Comparison of ENCODE assay signal across 1 cellular context in the genomic region with DNA sequence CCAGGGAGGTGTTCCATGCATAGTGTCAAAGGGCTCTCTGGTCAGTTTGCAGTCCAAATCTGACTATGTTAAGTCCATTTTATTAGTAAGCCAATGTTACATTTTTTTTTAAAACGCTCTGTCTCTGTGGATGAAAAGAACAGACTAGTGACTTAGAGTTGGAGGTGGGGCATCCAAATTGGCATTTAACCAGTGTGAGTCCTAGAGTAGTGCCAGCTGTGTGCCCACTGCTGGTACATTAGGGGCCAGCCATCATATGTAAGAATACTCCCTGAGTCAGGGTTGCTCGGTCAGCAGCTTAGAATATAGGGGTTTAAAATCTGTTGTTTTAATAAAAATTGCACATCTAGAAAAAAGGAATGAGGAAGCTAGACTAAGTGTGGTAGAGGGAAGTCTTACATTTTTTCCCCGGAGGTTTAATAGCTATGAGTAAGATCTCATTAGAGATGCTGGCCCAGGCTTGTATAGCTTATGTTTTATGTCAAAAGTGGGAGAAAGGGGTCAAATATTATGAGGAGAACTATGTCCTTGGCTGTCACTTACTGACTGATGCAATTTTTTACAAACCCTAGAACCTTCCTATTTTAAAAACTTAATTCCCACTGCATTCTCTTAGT.
TF ChIP-seq lines count a peak whose summit lies in the region.

No MANE protein-coding gene starts in this region.

TF ChIP-seq in IMR-90, 13 proteins besides CTCF, POLR2A, EP300 and RAD21:
- TF ChIP-seq CHD1 (IDR thresholded peaks at IDR 0.05; ENCODE audit: low read depth, low read length) (no peak), MAFK (IDR thresholded peaks at IDR 0.05; ENCODE audit: low read depth, low read length) (no peak), NFE2L2 (IDR thresholded peaks at IDR 0.05; ENCODE audit: low read depth, low read length) (no peak)
- TF ChIP-seq, protein P1, sequence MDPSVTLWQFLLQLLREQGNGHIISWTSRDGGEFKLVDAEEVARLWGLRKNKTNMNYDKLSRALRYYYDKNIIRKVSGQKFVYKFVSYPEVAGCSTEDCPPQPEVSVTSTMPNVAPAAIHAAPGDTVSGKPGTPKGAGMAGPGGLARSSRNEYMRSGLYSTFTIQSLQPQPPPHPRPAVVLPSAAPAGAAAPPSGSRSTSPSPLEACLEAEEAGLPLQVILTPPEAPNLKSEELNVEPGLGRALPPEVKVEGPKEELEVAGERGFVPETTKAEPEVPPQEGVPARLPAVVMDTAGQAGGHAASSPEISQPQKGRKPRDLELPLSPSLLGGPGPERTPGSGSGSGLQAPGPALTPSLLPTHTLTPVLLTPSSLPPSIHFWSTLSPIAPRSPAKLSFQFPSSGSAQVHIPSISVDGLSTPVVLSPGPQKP (IDR thresholded peaks at IDR 0.05; ENCODE audit: borderline replicate concordance, low read depth, low read length), result no peak
